10 cellular contexts compared by ENCODE assay signal in the genomic region with DNA sequence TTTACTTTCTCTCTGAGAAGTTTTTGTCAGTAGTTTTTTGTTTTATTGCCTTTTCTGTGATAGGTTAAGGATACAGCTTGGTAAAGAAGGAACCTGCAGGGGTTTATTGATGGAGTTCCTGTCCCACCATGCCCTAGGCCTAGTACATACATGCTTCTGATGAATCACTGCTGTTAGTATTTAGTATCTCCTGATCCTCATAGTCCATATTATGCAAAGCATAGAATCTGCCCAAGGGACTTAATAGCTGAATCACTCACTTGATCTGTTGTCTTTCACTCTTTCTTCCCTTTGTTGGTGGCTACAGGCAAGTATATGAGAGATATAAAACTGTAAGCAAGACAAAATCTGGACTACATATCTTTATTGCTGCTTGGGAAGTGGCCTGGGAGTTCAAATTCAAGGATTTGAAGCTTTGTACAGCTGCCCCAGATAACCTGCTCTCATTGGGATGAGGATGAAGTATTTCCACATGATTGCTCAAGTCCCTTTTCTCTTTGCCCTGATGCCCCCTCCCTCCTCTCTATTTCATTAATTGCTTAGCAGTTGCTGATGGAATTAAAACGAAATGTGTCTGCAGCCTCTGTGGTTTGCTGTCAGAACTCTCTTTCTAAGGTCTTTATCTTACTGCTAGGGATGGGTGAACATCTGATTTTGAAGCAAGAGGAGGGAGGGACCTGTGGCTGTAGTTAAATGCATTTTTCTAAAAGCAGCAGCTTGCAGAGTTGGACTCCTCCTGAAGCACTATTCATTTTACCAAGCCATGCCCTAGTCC.
A peak's percentile ranks its signal among the peaks of the same experiment; 100 is the strongest.
DNase-seq lines count a peak whose midpoint lies in the region; ATAC-seq and TF ChIP-seq lines count a peak whose summit lies in the region.
"Had no signal": no experiment of that assay in that cellular context is flagged by ENCODE, and none has a peak within 500 bp of the region (broad histone marks: within the 10 kb centered on the region; RNA-seq: fewer than 3 reads in every experiment).

No MANE protein-coding gene starts in this region.

- DNase-seq in AG10803 (ENCODE audit: low read depth) (peak; percentile 37), HCEC 1CT (peak; percentile 50), amniotic epithelial cell (ENCODE audit: low read depth) (peak; percentile 76), kidney tubule cell (ENCODE audit: low spot score) (peak; percentile 32), HuH-7.5 (ENCODE audit: low spot score) (no peak), KG1 (lab: John Stamatoyannopoulos, UW) (no peak)
- no peak for DNase-seq in stimulated activated naive CD4-positive, alpha-beta T cell (lab: John Stamatoyannopoulos, UW)
- DNase-seq: mesendoderm, uterus had no signal

- no peak for ATAC-seq in GM19023 (IDR thresholded peaks at IDR 0.05; ENCODE audit: unreplicated experiment)

- H3K4me3 ChIP-seq in AG10803 (ENCODE audit: low read length), result no peak overlapping the region
- H3K4me3 ChIP-seq: uterus had no signal

- TF ChIP-seq CTCF in AG10803 (conservative IDR thresholded peaks at IDR 0.05; ENCODE audit: low read length), result no peak

Comparison
In these comparisons a context has a peak if more than half of its experiments do, and no peak if none do; other contexts are left out.
1. DNase-seq: peak in AG10803 (single experiment), HCEC 1CT (single experiment), amniotic epithelial cell (single experiment) and kidney tubule cell (single experiment); none in stimulated activated naive CD4-positive, alpha-beta T cell (0 of 6), HuH-7.5 (single experiment) and KG1 (single experiment).